ENCODE assay signal across 25 cellular contexts in the genomic region with DNA sequence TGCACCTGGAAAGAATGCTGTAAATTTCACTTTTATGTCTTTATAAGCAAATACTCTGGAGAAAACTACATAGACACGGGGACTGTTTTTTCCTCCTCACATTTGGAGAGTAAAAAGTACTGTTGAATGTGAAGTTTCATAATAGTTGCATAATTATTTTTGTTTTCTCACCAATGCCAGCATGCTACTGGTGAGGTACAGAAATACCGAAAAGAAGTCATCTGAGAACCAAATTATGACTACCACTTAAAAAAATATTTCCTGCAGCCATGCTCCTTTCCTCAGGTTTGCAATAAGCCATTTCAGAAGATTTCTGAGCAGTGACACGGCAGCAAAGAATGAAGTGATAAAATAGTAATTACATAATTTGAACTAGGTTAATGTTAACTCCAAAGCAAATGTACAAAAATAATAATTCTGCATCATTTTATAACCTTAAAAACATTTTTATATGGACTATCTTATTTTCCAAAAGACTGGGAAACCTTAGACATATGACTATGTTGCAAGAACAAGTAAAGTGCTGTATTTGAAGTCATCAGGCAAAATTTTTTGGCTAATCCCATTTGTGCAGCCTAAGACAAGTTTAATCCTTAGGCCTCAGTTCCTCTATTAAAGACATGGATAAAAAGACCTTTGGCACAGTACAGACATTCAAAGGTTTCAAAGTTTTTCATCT.
DNase-seq lines count a peak whose midpoint lies in the region; ATAC-seq, FAIRE-seq and TF ChIP-seq lines count a peak whose summit lies in the region.
"Had no signal": no experiment of that assay in that cellular context is flagged by ENCODE, and none has a peak within 500 bp of the region (broad histone marks: within the 10 kb centered on the region; RNA-seq: fewer than 3 reads in every experiment).

No MANE protein-coding gene starts in this region.

- peak overlapping the region in 1 of 2 donors; percentile 50 for H3K27ac Mint-ChIP-seq in natural killer cell treated with Interleukin-12 subunit alpha and Interleukin-12 subunit beta and Interleukin-15 and Interleukin-18, amount 100 ng/mL, for 72 hours
- H3K27ac Mint-ChIP-seq in natural killer cell: no peak overlapping the region
- H3K27ac Mint-ChIP-seq in T-helper 2 cell treated with Interferon-gamma antibody and Interleukin-4, amounts not matched to agents 5 μg/mL and 100 μg/mL, for 36 hours: no peak overlapping the region
- H3K27ac Mint-ChIP-seq in activated naive CD8-positive, alpha-beta T cell treated with anti-CD3 and anti-CD28 coated beads for 36 hours: no peak overlapping the region
- H3K27ac Mint-ChIP-seq: activated CD8-positive, alpha-beta T cell treated with anti-CD3 and anti-CD28 coated beads, Interleukin-2, amount 10 ng/mL, durations not matched to agents 7 days and 5 days; activated T-cell treated with anti-CD3 and anti-CD28 coated beads, Interleukin-2, amount 50 U/mL, for 24 hours; CD4-positive, alpha-beta memory T cell had no signal

- H3K4me3 ChIP-seq in GM12878: no peak overlapping the region
- H3K4me3 ChIP-seq: SJSA1, suprapubic skin, vagina had no signal

- peaks cover 6% of the 10 kb centered on the region for H3K36me3 Mint-ChIP-seq in natural killer cell treated with Interleukin-12 subunit alpha and Interleukin-12 subunit beta and Interleukin-15 and Interleukin-18, amount 100 ng/mL, for 72 hours
- no peaks in the 10 kb centered on the region for H3K36me3 Mint-ChIP-seq in natural killer cell
- no peaks in the 10 kb centered on the region for H3K36me3 Mint-ChIP-seq in T-helper 2 cell treated with Interferon-gamma antibody and Interleukin-4, amounts not matched to agents 5 μg/mL and 100 μg/mL, for 36 hours (ENCODE audit: low read depth)
- no peaks in the 10 kb centered on the region for H3K36me3 Mint-ChIP-seq in activated naive CD8-positive, alpha-beta T cell treated with anti-CD3 and anti-CD28 coated beads for 36 hours
- H3K36me3 Mint-ChIP-seq: CD4-positive, alpha-beta memory T cell had no signal

- no peaks in the 10 kb centered on the region for H3K4me1 ChIP-seq in GM12878 (ENCODE audit: control insufficient read depth, insufficient read depth, low read length)
- H3K4me1 ChIP-seq: SJSA1, vagina had no signal

- no peak overlapping the region for H2AFZ ChIP-seq in GM12878 (ENCODE audit: control insufficient read depth, low read depth, low read length)

- DNase-seq in natural killer cell treated with Interleukin-12 subunit alpha and Interleukin-12 subunit beta and Interleukin-15 and Interleukin-18, amount 100 ng/mL, for 72 hours (ENCODE audit: low spot score): no peak
- DNase-seq in natural killer cell (no peak), GM12878 (ENCODE audit: low read depth, low spot score) (no peak), iris pigment epithelial cell (ENCODE audit: low read depth) (peak; percentile 33), Right ventricle myocardium superior (no peak)
- no peak for DNase-seq in T-helper 2 cell treated with Interferon-gamma antibody and Interleukin-4, amounts not matched to agents 5 μg/mL and 100 μg/mL, for 36 hours (ENCODE audit: low spot score)
- no peak for DNase-seq in activated naive CD8-positive, alpha-beta T cell treated with anti-CD3 and anti-CD28 coated beads for 36 hours
- DNase-seq: activated CD4-positive, CD25-positive, alpha-beta regulatory T cell; activated CD8-positive, alpha-beta T cell treated with anti-CD3 and anti-CD28 coated beads, Interleukin-2, amount 10 ng/mL, durations not matched to agents 7 days and 5 days; activated T-cell treated with anti-CD3 and anti-CD28 coated beads, Interleukin-2, amount 50 U/mL, for 24 hours; aorta; CD4-positive, alpha-beta memory T cell; left colon; NCI-H1092 treated with DMSO at 0.1 percent for 48 hours; NCI-H2107; NCI-H524; stimulated activated CD4-positive, alpha-beta T cell treated with anti-CD3 and anti-CD28 coated beads, Interleukin-12 subunit alpha, Interleukin-12 subunit beta, amount 100 ng/mL, for 4 hours; stimulated activated CD8-positive, alpha-beta memory T cell treated with anti-CD3 and anti-CD28 coated beads, Interleukin-4, amount 100 ng/mL, for 48 hours had no signal

- H3K9me3 ChIP-seq in GM12878 (replicated peaks; ENCODE audit: control insufficient read depth, insufficient read depth, low read length): peaks cover 3% of the 10 kb centered on the region
- H3K9me3 ChIP-seq: SJSA1, suprapubic skin, vagina had no signal

- H3K27ac ChIP-seq in GM12878 (ENCODE audit: control insufficient read depth, insufficient read depth): no peak overlapping the region
- H3K27ac ChIP-seq: KMS-11, SJSA1, suprapubic skin, vagina had no signal

- H3K9me3 Mint-ChIP-seq in natural killer cell treated with Interleukin-12 subunit alpha and Interleukin-12 subunit beta and Interleukin-15 and Interleukin-18, amount 100 ng/mL, for 72 hours: peaks cover 4% of the 10 kb centered on the region
- peaks cover 0 to 3% of the 10 kb centered on the region in 2 donors for H3K9me3 Mint-ChIP-seq in natural killer cell
- peaks cover 7% of the 10 kb centered on the region for H3K9me3 Mint-ChIP-seq in T-helper 2 cell treated with Interferon-gamma antibody and Interleukin-4, amounts not matched to agents 5 μg/mL and 100 μg/mL, for 36 hours
- H3K9me3 Mint-ChIP-seq in activated naive CD8-positive, alpha-beta T cell treated with anti-CD3 and anti-CD28 coated beads for 36 hours: peaks cover 3% of the 10 kb centered on the region

- in situ Hi-C loops in GM12878 (cut with MboI): no loop called here

- WGBS in GM12878 (ENCODE audit: insufficient coverage, insufficient replicate concordance, low lambda C conversion rate, missing lambda C conversion rate): 42% methylated on average over 3 of the region's 3 CpGs

- SMC1A ChIA-PET in GM12878 (lab: Charles Lee; ENCODE audit: uncharacterized antibody, unreplicated experiment): no interaction called here

- no peak for FAIRE-seq in GM12878 (lab: Jason Lieb, UNC)
- FAIRE-seq: endometrium, frontal cortex had no signal

- H3K36me3 ChIP-seq in GM12878 (ENCODE audit: control insufficient read depth in 2 of 2, insufficient read depth in 2 of 2, low read length in 1 of 2): no peaks in the 10 kb centered on the region
- H3K36me3 ChIP-seq: SJSA1, suprapubic skin, vagina had no signal

- peak overlapping the region; percentile 10 for H3K4me3 Mint-ChIP-seq in natural killer cell treated with Interleukin-12 subunit alpha and Interleukin-12 subunit beta and Interleukin-15 and Interleukin-18, amount 100 ng/mL, for 72 hours
- H3K4me3 Mint-ChIP-seq in natural killer cell: no peak overlapping the region
- H3K4me3 Mint-ChIP-seq in T-helper 2 cell treated with Interferon-gamma antibody and Interleukin-4, amounts not matched to agents 5 μg/mL and 100 μg/mL, for 36 hours: no peak overlapping the region
- no peak overlapping the region for H3K4me3 Mint-ChIP-seq in activated naive CD8-positive, alpha-beta T cell treated with anti-CD3 and anti-CD28 coated beads for 36 hours
- H3K4me3 Mint-ChIP-seq: activated CD8-positive, alpha-beta T cell treated with anti-CD3 and anti-CD28 coated beads, Interleukin-2, amount 10 ng/mL, durations not matched to agents 7 days and 5 days; activated T-cell treated with anti-CD3 and anti-CD28 coated beads, Interleukin-2, amount 50 U/mL, for 24 hours; CD4-positive, alpha-beta memory T cell had no signal

- TF ChIP-seq RAD21 in GM12878 (IDR thresholded peaks at IDR 0.05; ENCODE audit: insufficient read depth, low read depth, low read length): no peak

- no peak for TF ChIP-seq EP300 in GM12878 (IDR thresholded peaks at IDR 0.05; ENCODE audit: borderline replicate concordance in 1 of 2, control insufficient read depth in 1 of 2, low read depth in 2 of 2, low read length in 2 of 2)

- no peak for TF ChIP-seq CTCF in natural killer cell (IDR thresholded peaks at IDR 0.05)
- no peak for TF ChIP-seq CTCF in GM12878 (IDR thresholded peaks at IDR 0.05 in 2 of 3, conservative IDR thresholded peaks at IDR 0.05 in 1 of 3; ENCODE audit: control insufficient read depth in 2 of 3, extremely low read depth in 1 of 3, insufficient read depth in 1 of 3, low read depth in 3 of 3, low read length in 3 of 3)

- RAD21 ChIA-PET in GM12878 (lab: Charles Lee; ENCODE audit: unreplicated experiment): no interaction called here

- H4K20me1 ChIP-seq in GM12878 (ENCODE audit: control insufficient read depth, insufficient read depth): no peaks in the 10 kb centered on the region

- H3K9ac ChIP-seq in GM12878 (ENCODE audit: control insufficient read depth, insufficient read depth, low read length): no peak overlapping the region
- H3K9ac ChIP-seq: KMS-11 had no signal

- POLR2A ChIA-PET in GM12878 (lab: Charles Lee): no interaction called here

- no peak for TF ChIP-seq POLR2A in GM12878 (IDR thresholded peaks at IDR 0.05; ENCODE audit: low read depth, low read length)

- BruUV-seq in GM12878 (replicated peaks; lab: Mats Ljungman, UMichigan): no TSS peak

- CTCF ChIA-PET in GM12878 (lab: Yijun Ruan, JAX): no interaction called here

- no peaks in the 10 kb centered on the region for H3K27me3 ChIP-seq in GM12878 (replicated peaks in 1 of 2; ENCODE audit: control insufficient read depth in 2 of 2, insufficient read depth in 2 of 2, low read length in 1 of 2)
- H3K27me3 ChIP-seq: SJSA1, suprapubic skin, vagina had no signal

- intact Hi-C loops in natural killer cell (cut with micrococcal nuclease) (no loop called here), GM12878 (cut with micrococcal nuclease; ENCODE audit: unreplicated experiment) (no loop called here), Right ventricle myocardium superior (cut with DNase I) (no loop called here)

- no peaks in the 10 kb centered on the region for H3K79me2 ChIP-seq in GM12878 (ENCODE audit: control insufficient read depth, insufficient read depth, low read length)

- H3K4me1 Mint-ChIP-seq in natural killer cell treated with Interleukin-12 subunit alpha and Interleukin-12 subunit beta and Interleukin-15 and Interleukin-18, amount 100 ng/mL, for 72 hours (ENCODE audit: low read depth in 2 of 2): no peaks in the 10 kb centered on the region
- no peaks in the 10 kb centered on the region for H3K4me1 Mint-ChIP-seq in natural killer cell
- peaks cover 1% of the 10 kb centered on the region for H3K4me1 Mint-ChIP-seq in T-helper 2 cell treated with Interferon-gamma antibody and Interleukin-4, amounts not matched to agents 5 μg/mL and 100 μg/mL, for 36 hours (ENCODE audit: low read depth)
- H3K4me1 Mint-ChIP-seq in activated naive CD8-positive, alpha-beta T cell treated with anti-CD3 and anti-CD28 coated beads for 36 hours: peaks cover 2% of the 10 kb centered on the region
- H3K4me1 Mint-ChIP-seq: CD4-positive, alpha-beta memory T cell had no signal

- H3K27me3 Mint-ChIP-seq in natural killer cell treated with Interleukin-12 subunit alpha and Interleukin-12 subunit beta and Interleukin-15 and Interleukin-18, amount 100 ng/mL, for 72 hours: peaks cover 0 to 12% of the 10 kb centered on the region in 2 donors
- H3K27me3 Mint-ChIP-seq in natural killer cell (ENCODE audit: low read depth in 2 of 2): peaks cover 8 to 13% of the 10 kb centered on the region in 2 donors
- no peaks in the 10 kb centered on the region for H3K27me3 Mint-ChIP-seq in T-helper 2 cell treated with Interferon-gamma antibody and Interleukin-4, amounts not matched to agents 5 μg/mL and 100 μg/mL, for 36 hours (ENCODE audit: low read depth)
- H3K27me3 Mint-ChIP-seq in activated naive CD8-positive, alpha-beta T cell treated with anti-CD3 and anti-CD28 coated beads for 36 hours: peaks cover 44% of the 10 kb centered on the region

- H3K4me2 ChIP-seq in GM12878 (ENCODE audit: control insufficient read depth, insufficient read depth): no peak overlapping the region
- H3K4me2 ChIP-seq: KMS-11 had no signal

- peak; percentile 45 to 67 for ATAC-seq in natural killer cell treated with Interleukin-12 subunit alpha and Interleukin-12 subunit beta and Interleukin-15 and Interleukin-18, amount 100 ng/mL, for 72 hours
- ATAC-seq in natural killer cell: no peak
- no peak for ATAC-seq in GM12878
- ATAC-seq in Right ventricle myocardium superior (ENCODE audit: poor library complexity): no peak
- no peak for ATAC-seq in HG03175 (IDR thresholded peaks at IDR 0.05; ENCODE audit: unreplicated experiment)
- ATAC-seq: activated CD8-positive, alpha-beta T cell treated with anti-CD3 and anti-CD28 coated beads, Interleukin-2, amount 10 ng/mL, durations not matched to agents 7 days and 5 days; left colon had no signal

Comparison
In these comparisons a context has a peak if more than half of its experiments do, and no peak if none do; other contexts are left out.
1. ATAC-seq: peak in natural killer cell treated with Interleukin-12 subunit alpha and Interleukin-12 subunit beta and Interleukin-15 and Interleukin-18, amount 100 ng/mL, for 72 hours (2 of 2); none in natural killer cell (0 of 3), GM12878 (single experiment), Right ventricle myocardium superior (single experiment) and HG03175 (single experiment).